20 cellular contexts compared by ENCODE assay signal in the genomic region with DNA sequence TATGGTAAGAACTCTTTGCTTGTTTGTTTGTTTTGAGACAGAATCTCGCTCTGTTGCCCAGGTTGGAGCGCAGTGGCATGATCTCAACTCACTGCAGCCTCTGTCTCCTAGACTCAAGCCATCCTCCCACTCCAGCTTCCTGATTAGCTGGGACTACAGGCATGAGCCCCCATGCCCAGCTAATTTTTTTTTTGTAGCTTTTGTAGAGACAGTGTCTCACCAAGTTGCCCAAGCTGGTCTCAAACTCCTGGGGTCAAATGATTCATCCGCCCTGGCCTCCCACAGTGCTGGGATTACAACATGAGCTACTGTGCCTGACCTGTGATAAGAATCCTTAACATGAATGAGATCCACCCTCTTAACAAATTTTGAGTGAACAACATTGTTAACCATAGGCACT.
"Had no signal": no experiment of that assay in that cellular context is flagged by ENCODE, and none has a peak within 500 bp of the region (broad histone marks: within the 10 kb centered on the region; RNA-seq: fewer than 3 reads in every experiment).

No MANE protein-coding gene starts in this region.

- H3K4me3 Mint-ChIP-seq: activated CD4-positive, alpha-beta memory T cell treated with anti-CD3 and anti-CD28 coated beads for 36 hours; activated naive CD4-positive, alpha-beta T cell treated with anti-CD3 and anti-CD28 coated beads for 36 hours; activated naive CD8-positive, alpha-beta T cell treated with anti-CD3 and anti-CD28 coated beads, Interleukin-2, amount 10 ng/mL, durations not matched to agents 7 days and 5 days; activated T-cell treated with anti-CD3 and anti-CD28 coated beads, Interleukin-2, amount 50 U/mL, for 72 hours; natural killer cell; T-helper 1 cell treated with Interleukin-12 subunit alpha and Interleukin-12 subunit beta and Interleukin-4 antibody, amounts not matched to agents 30 μg/mL and 1 μg/mL, for 36 hours had no signal

- H3K9me3 ChIP-seq: gastrocnemius medialis, heart left ventricle, ovary, prostate gland had no signal

- H3K4me1 Mint-ChIP-seq: activated naive CD8-positive, alpha-beta T cell treated with anti-CD3 and anti-CD28 coated beads, Interleukin-2, amount 10 ng/mL, durations not matched to agents 7 days and 5 days; natural killer cell had no signal

- ATAC-seq: activated T-cell treated with anti-CD3 and anti-CD28 coated beads, Interleukin-2, amount 50 U/mL, for 72 hours; gastrocnemius medialis; heart left ventricle; natural killer cell; stimulated activated naive CD8-positive, alpha-beta T cell treated with anti-CD3 and anti-CD28 coated beads, Interleukin-15, Interleukin-2, amounts not matched to agents 100 U/mL and 50 U/mL, for 24 hours had no signal

- H3K9me3 Mint-ChIP-seq: natural killer cell had no signal

- H3K4me1 ChIP-seq: gastrocnemius medialis, heart left ventricle, prostate gland had no signal

- H3K36me3 Mint-ChIP-seq: activated CD4-positive, alpha-beta memory T cell treated with anti-CD3 and anti-CD28 coated beads for 36 hours; activated naive CD8-positive, alpha-beta T cell treated with anti-CD3 and anti-CD28 coated beads, Interleukin-2, amount 10 ng/mL, durations not matched to agents 7 days and 5 days; natural killer cell had no signal

- H3K4me3 ChIP-seq: gastrocnemius medialis, heart left ventricle, lung, ovary, prostate gland had no signal

- H3K36me3 ChIP-seq: gastrocnemius medialis, heart left ventricle, ovary, prostate gland had no signal

- H3K27me3 Mint-ChIP-seq: activated naive CD8-positive, alpha-beta T cell treated with anti-CD3 and anti-CD28 coated beads, Interleukin-2, amount 10 ng/mL, durations not matched to agents 7 days and 5 days had no signal

- DNase-seq: activated CD4-positive, alpha-beta memory T cell treated with anti-CD3 and anti-CD28 coated beads for 36 hours; activated CD4-positive, alpha-beta T cell treated with anti-CD3 and anti-CD28 coated beads for 48 hours; activated effector memory CD4-positive, alpha-beta T cell treated with Interleukin-2 at 50 U/mL for 16 hours; activated naive CD4-positive, alpha-beta T cell treated with anti-CD3 and anti-CD28 coated beads for 36 hours; activated naive CD8-positive, alpha-beta T cell treated with anti-CD3 and anti-CD28 coated beads, Interleukin-2, amount 10 ng/mL, durations not matched to agents 7 days and 5 days; activated T-cell treated with anti-CD3 and anti-CD28 coated beads, Interleukin-2, amount 50 U/mL, for 72 hours; amygdala; cerebellar nuclear complex; effector CD4-positive, alpha-beta T cell; gastrocnemius medialis; kidney; natural killer cell; ovary; stimulated activated CD4-positive, alpha-beta T cell treated with anti-CD3 and anti-CD28 coated beads, Interleukin-12 subunit alpha, Interleukin-12 subunit beta, amount 100 ng/mL, for 4 hours; stimulated activated CD4-positive, alpha-beta T cell treated with anti-CD3 and anti-CD28 coated beads, Interleukin-4, amount 100 ng/mL, for 4 hours; stimulated activated naive CD8-positive, alpha-beta T cell treated with anti-CD3 and anti-CD28 coated beads, Interleukin-15, Interleukin-2, amounts not matched to agents 100 U/mL and 50 U/mL, for 24 hours had no signal

- H3K27ac ChIP-seq: gastrocnemius medialis, heart left ventricle, ovary, prostate gland had no signal

- H3K27ac Mint-ChIP-seq: activated CD4-positive, alpha-beta memory T cell treated with anti-CD3 and anti-CD28 coated beads for 36 hours; activated naive CD4-positive, alpha-beta T cell treated with anti-CD3 and anti-CD28 coated beads for 36 hours; activated naive CD8-positive, alpha-beta T cell treated with anti-CD3 and anti-CD28 coated beads, Interleukin-2, amount 10 ng/mL, durations not matched to agents 7 days and 5 days; activated T-cell treated with anti-CD3 and anti-CD28 coated beads, Interleukin-2, amount 50 U/mL, for 72 hours; natural killer cell; T-helper 1 cell treated with Interleukin-12 subunit alpha and Interleukin-12 subunit beta and Interleukin-4 antibody, amounts not matched to agents 30 μg/mL and 1 μg/mL, for 36 hours had no signal

- H3K27me3 ChIP-seq: gastrocnemius medialis, heart left ventricle, ovary had no signal
